Comparison of ENCODE assay signal across 11 cellular contexts in genomic region chr7:157587487-157588270, GRCh38.
DNase-seq lines count a peak whose midpoint lies in the region; ATAC-seq, FAIRE-seq and TF ChIP-seq lines count a peak whose summit lies in the region.
"Had no signal": no experiment of that assay in that cellular context is flagged by ENCODE, and none has a peak within 500 bp of the region (broad histone marks: within the 10 kb centered on the region; RNA-seq: fewer than 3 reads in every experiment).

No MANE protein-coding gene starts in this region.

- no peak for ATAC-seq in DND-41 (ENCODE audit: insufficient read depth, low read depth)

- H3K9me3 ChIP-seq in BLaER1 (no peaks in the 10 kb centered on the region), DND-41 (ENCODE audit: insufficient read depth, low read length, severe bottlenecking) (no peaks in the 10 kb centered on the region), small intestine (ENCODE audit: control insufficient read depth, low read depth) (no peaks in the 10 kb centered on the region)

- DNase-seq in DND-41 = no peak
- peak; percentile 34 to 60 for DNase-seq in SHP77 (lab: John Stamatoyannopoulos, UW)
- peak; percentile 38 for DNase-seq in posterior vena cava (ENCODE audit: low spot score)
- DNase-seq in iPS-NIHi7 (ENCODE audit: extremely low spot score) = no peak
- DNase-seq in small intestine = no peak
- DNase-seq in DMS79 treated with DMSO at 0.1 percent for 48 hours (lab: John Stamatoyannopoulos, UW) = no peak
- DNase-seq: KBM-7, NCI-H187 treated with DMSO at 0.1 percent for 48 hours had no signal

- no peak for FAIRE-seq in small intestine (lab: Jason Lieb, UNC)
- FAIRE-seq: D721Med had no signal

- H3K4me2 ChIP-seq in BLaER1 = peak overlapping the region; percentile 59
- H3K4me2 ChIP-seq in DND-41 (ENCODE audit: insufficient read depth, low read length) = no peak overlapping the region

- H4K20me1 ChIP-seq in BLaER1 (no peaks in the 10 kb centered on the region), DND-41 (ENCODE audit: insufficient read depth, low read length) (0 out of 2 replicates have a peak, but pooled peaks cover 4% of the 10 kb centered on the region)

- TF ChIP-seq CTCF in DND-41 (IDR thresholded peaks at IDR 0.05; ENCODE audit: borderline replicate concordance, extremely low read depth, low read length, poor library complexity, severe bottlenecking) = no peak

- WGBS in small intestine, 3 donors = 40 to 85% (median 64%) methylated on average over 18 to 21 of the region's 21 CpGs

- no peaks in the 10 kb centered on the region for H3K36me3 ChIP-seq in BLaER1
- H3K36me3 ChIP-seq in DND-41 (ENCODE audit: insufficient read depth, low read length) = peaks cover 87% of the 10 kb centered on the region
- no peaks in the 10 kb centered on the region for H3K36me3 ChIP-seq in small intestine (ENCODE audit: control insufficient read depth in 2 of 2, insufficient read depth in 2 of 2, low read length in 2 of 2)

- H3K79me2 ChIP-seq in DND-41 (ENCODE audit: insufficient read depth, low read length) = no peaks in the 10 kb centered on the region

- H3K4me1 ChIP-seq in BLaER1 = peaks cover 52% of the 10 kb centered on the region
- no peaks in the 10 kb centered on the region for H3K4me1 ChIP-seq in DND-41 (ENCODE audit: insufficient read depth, low read length)
- H3K4me1 ChIP-seq in small intestine (ENCODE audit: control insufficient read depth in 2 of 2, insufficient read depth in 1 of 2, low read depth in 1 of 2, low read length in 1 of 2) = no peaks in the 10 kb centered on the region

- no peak overlapping the region for H2AFZ ChIP-seq in DND-41 (ENCODE audit: low read depth, low read length)

- H3K9ac ChIP-seq in BLaER1 (no peak overlapping the region), DND-41 (ENCODE audit: low read depth, low read length) (no peak overlapping the region)

- intact Hi-C loops in posterior vena cava (cut with DNase I) = no loop called here

- no peaks in the 10 kb centered on the region for H3K27me3 ChIP-seq in BLaER1
- no peaks in the 10 kb centered on the region for H3K27me3 ChIP-seq in DND-41 (ENCODE audit: insufficient read depth, low read length, poor library complexity)
- no peaks in the 10 kb centered on the region for H3K27me3 ChIP-seq in small intestine (ENCODE audit: control insufficient read depth in 2 of 2, insufficient read depth in 2 of 2, low read length in 2 of 2)

- H3K27ac ChIP-seq in BLaER1 (no peak overlapping the region), DND-41 (ENCODE audit: low read length) (peak overlapping the region; percentile 41; the same call in 1 of the 2 replicates), small intestine (ENCODE audit: low read depth in 1 of 2, low read length in 1 of 2) (no peak overlapping the region)
- H3K27ac ChIP-seq: C4-2B had no signal

- H3K4me3 ChIP-seq in BLaER1 = no peak overlapping the region
- H3K4me3 ChIP-seq in DND-41 (ENCODE audit: low read depth in 1 of 2, low read length in 2 of 2) = no peak overlapping the region
- H3K4me3 ChIP-seq in small intestine (ENCODE audit: low read depth in 1 of 2, low read length in 2 of 2) = no peak overlapping the region

Comparison
In these comparisons a context has a peak if more than half of its experiments do, and no peak if none do; other contexts are left out.
1. DNase-seq: peak in SHP77 (2 of 2) and posterior vena cava (single experiment); none in DND-41 (single experiment), iPS-NIHi7 (single experiment), small intestine (single experiment) and DMS79 treated with DMSO at 0.1 percent for 48 hours (single experiment).